9 cellular contexts compared by ENCODE assay signal in genomic region chrX:79366556-79366887, GRCh38. TPM values are rescaled to one million over a fixed set of nuclear protein-coding genes. Genes with fewer than 3 reads are reported as not detected.
DNase-seq lines count a peak whose midpoint lies in the region.
"Had no signal": no experiment of that assay in that cellular context is flagged by ENCODE, and none has a peak within 500 bp of the region (broad histone marks: within the 10 kb centered on the region; RNA-seq: fewer than 3 reads in every experiment).

No MANE protein-coding gene starts in this region.

- peaks cover 33% of the 10 kb centered on the region for H3K4me1 Mint-ChIP-seq in T-helper 1 cell treated with Interleukin-12 subunit alpha and Interleukin-12 subunit beta and Interleukin-4 antibody, amounts not matched to agents 30 μg/mL and 1 μg/mL, for 36 hours (ENCODE audit: low read depth)

- peaks cover 26% of the 10 kb centered on the region for H3K36me3 Mint-ChIP-seq in T-helper 1 cell treated with Interleukin-12 subunit alpha and Interleukin-12 subunit beta and Interleukin-4 antibody, amounts not matched to agents 30 μg/mL and 1 μg/mL, for 36 hours (ENCODE audit: low read depth)

- H3K27ac ChIP-seq in iPS-18a (ENCODE audit: low read length) (no peak overlapping the region), thymus (ENCODE audit: low read depth) (peak overlapping the region; percentile 94)

- H3K4me3 ChIP-seq in iPS-18a (ENCODE audit: low read length), result peak overlapping the region; percentile 69
- peak overlapping the region; percentile 76 for H3K4me3 ChIP-seq in thymus (ENCODE audit: low read length)

- H3K36me3 ChIP-seq in iPS-18a (ENCODE audit: control insufficient read depth, low read depth, low read length) (no peaks in the 10 kb centered on the region), thymus (ENCODE audit: control insufficient read depth, insufficient read depth) (no peaks in the 10 kb centered on the region)
- H3K36me3 ChIP-seq: adrenal gland had no signal

- 0% methylated on average over 6 of the region's 6 CpGs for WGBS in thymus

- H3K27me3 ChIP-seq in iPS-18a (ENCODE audit: control insufficient read depth, insufficient read depth, low read length), result no peaks in the 10 kb centered on the region
- H3K27me3 ChIP-seq in thymus (ENCODE audit: control insufficient read depth, insufficient read depth), result no peaks in the 10 kb centered on the region

- H3K4me3 Mint-ChIP-seq in T-helper 1 cell treated with Interleukin-12 subunit alpha and Interleukin-12 subunit beta and Interleukin-4 antibody, amounts not matched to agents 30 μg/mL and 1 μg/mL, for 36 hours, result peak overlapping the region; percentile 98

- peak; percentile 50 for DNase-seq in activated T-cell treated with anti-CD3 and anti-CD28 coated beads, Interleukin-2, amount 50 U/mL, for 1 hour
- DNase-seq in activated T-cell treated with anti-CD3 and anti-CD28 coated beads, Interleukin-2, amount 50 U/mL, for 48 hours, result no peak
- DNase-seq in NAMALWA (ENCODE audit: low spot score) (no peak), NCI-H524 (lab: John Stamatoyannopoulos, UW) (no peak)
- no peak for DNase-seq in activated effector memory CD4-positive, alpha-beta T cell treated with Interleukin-2 at 50 U/mL for 16 hours

- peak overlapping the region; percentile 98 for H3K27ac Mint-ChIP-seq in T-helper 1 cell treated with Interleukin-12 subunit alpha and Interleukin-12 subunit beta and Interleukin-4 antibody, amounts not matched to agents 30 μg/mL and 1 μg/mL, for 36 hours

- H3K4me1 ChIP-seq in iPS-18a (ENCODE audit: control insufficient read depth, low read depth, low read length) (peaks cover 14% of the 10 kb centered on the region), thymus (ENCODE audit: control insufficient read depth, insufficient read depth, low read length) (no peaks in the 10 kb centered on the region)
- H3K4me1 ChIP-seq: adrenal gland had no signal

- H3K9me3 ChIP-seq in iPS-18a (ENCODE audit: control insufficient read depth, low read depth, low read length), result peaks cover 12% of the 10 kb centered on the region
- no peaks in the 10 kb centered on the region for H3K9me3 ChIP-seq in thymus (ENCODE audit: control insufficient read depth)
- H3K9me3 ChIP-seq: adrenal gland had no signal

- H3K9ac ChIP-seq in iPS-18a (ENCODE audit: low read length), result peak overlapping the region; percentile 52

- no peaks in the 10 kb centered on the region for H3K27me3 Mint-ChIP-seq in T-helper 1 cell treated with Interleukin-12 subunit alpha and Interleukin-12 subunit beta and Interleukin-4 antibody, amounts not matched to agents 30 μg/mL and 1 μg/mL, for 36 hours (ENCODE audit: low read depth)

- no peaks in the 10 kb centered on the region for H3K9me3 Mint-ChIP-seq in T-helper 1 cell treated with Interleukin-12 subunit alpha and Interleukin-12 subunit beta and Interleukin-4 antibody, amounts not matched to agents 30 μg/mL and 1 μg/mL, for 36 hours

RNA-seq across cellular contexts. Expression of gene ITM2A, which starts 0.6 kb away (rescaled TPM):
- 202 TPM for polyA plus RNA-seq in thymus
